In the genomic region with DNA sequence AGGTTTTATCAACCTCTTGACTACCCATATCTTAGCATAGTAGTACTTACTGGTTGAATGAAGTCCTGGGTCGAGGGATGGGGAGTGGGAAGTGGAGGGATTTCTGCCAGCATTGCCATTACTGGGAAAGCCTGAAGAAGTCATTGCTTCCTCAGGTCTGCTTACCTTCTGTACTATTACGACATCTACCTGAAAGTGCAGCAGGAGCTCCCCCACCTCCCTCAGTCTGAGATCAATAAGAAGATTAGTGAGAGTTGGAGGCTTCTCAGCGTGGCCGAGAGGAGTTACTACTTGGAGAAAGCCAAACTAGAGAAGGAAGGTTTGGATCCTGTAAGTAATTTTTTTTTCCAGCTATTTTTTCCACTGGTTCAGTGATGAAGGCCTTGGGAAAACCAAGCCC, we compare ENCODE assay signal across 36 cellular contexts.
"Had no signal": no experiment of that assay in that cellular context is flagged by ENCODE, and none has a peak within 500 bp of the region (broad histone marks: within the 10 kb centered on the region; RNA-seq: fewer than 3 reads in every experiment).

No MANE protein-coding gene starts in this region.

- H3K27me3 ChIP-seq: adrenal gland, body of pancreas, brain microvascular endothelial cell, breast epithelium had no signal

- H3K27me3 Mint-ChIP-seq: activated CD4-positive, alpha-beta memory T cell treated with anti-CD3 and anti-CD28 coated beads for 36 hours; activated CD4-positive, alpha-beta T cell treated with anti-CD3 and anti-CD28 coated beads for 36 hours; activated CD8-positive, alpha-beta T cell treated with anti-CD3 and anti-CD28 coated beads for 36 hours; activated naive CD8-positive, alpha-beta T cell treated with anti-CD3 and anti-CD28 coated beads for 36 hours; activated T-helper 17 cell treated with anti-CD3 and anti-CD28 coated beads, Interleukin-2, amount 50 U/mL, for 72 hours; T-cell; T-helper 17 cell had no signal

- H3K27ac Mint-ChIP-seq: activated CD4-positive, alpha-beta memory T cell treated with anti-CD3 and anti-CD28 coated beads for 36 hours; activated CD4-positive, alpha-beta T cell treated with anti-CD3 and anti-CD28 coated beads for 36 hours; activated CD8-positive, alpha-beta T cell treated with anti-CD3 and anti-CD28 coated beads for 36 hours; activated naive CD4-positive, alpha-beta T cell treated with anti-CD3 and anti-CD28 coated beads for 36 hours; activated naive CD4-positive, alpha-beta T cell treated with anti-CD3 and anti-CD28 coated beads, Interleukin-2, amount 50 U/mL, for 72 hours; activated naive CD8-positive, alpha-beta T cell treated with anti-CD3 and anti-CD28 coated beads for 36 hours; activated T-cell treated with anti-CD3 and anti-CD28 coated beads, Interleukin-2, amount 50 U/mL, for 72 hours; activated T-helper 1 cell treated with anti-CD3 and anti-CD28 coated beads, Interleukin-12 subunit alpha, Interleukin-12 subunit beta, Interleukin-2, Interleukin-4 antibody, amounts not matched to agents 30 ng/mL and 10 ng/mL and 1 ng/mL, durations not matched to agents 14 hours and 24 hours and 36 hours; activated T-helper 17 cell treated with anti-CD3 and anti-CD28 coated beads, Interleukin-2, amount 50 U/mL, for 72 hours; T-cell; T-helper 17 cell; T-helper 2 cell treated with Interferon-gamma antibody and Interleukin-4, amounts not matched to agents 5 μg/mL and 100 μg/mL, for 36 hours; WTC11 had no signal

- H3K27ac ChIP-seq: adrenal gland, body of pancreas, brain microvascular endothelial cell, breast epithelium, VCaP had no signal

- H3K4me3 Mint-ChIP-seq: activated CD4-positive, alpha-beta memory T cell treated with anti-CD3 and anti-CD28 coated beads for 36 hours; activated CD4-positive, alpha-beta T cell treated with anti-CD3 and anti-CD28 coated beads for 36 hours; activated CD8-positive, alpha-beta T cell treated with anti-CD3 and anti-CD28 coated beads for 36 hours; activated naive CD4-positive, alpha-beta T cell treated with anti-CD3 and anti-CD28 coated beads for 36 hours; activated naive CD8-positive, alpha-beta T cell treated with anti-CD3 and anti-CD28 coated beads for 36 hours; activated T-cell treated with anti-CD3 and anti-CD28 coated beads, Interleukin-2, amount 50 U/mL, for 72 hours; activated T-helper 1 cell treated with anti-CD3 and anti-CD28 coated beads, Interleukin-12 subunit alpha, Interleukin-12 subunit beta, Interleukin-2, Interleukin-4 antibody, amounts not matched to agents 30 ng/mL and 10 ng/mL and 1 ng/mL, durations not matched to agents 14 hours and 24 hours and 36 hours; activated T-helper 17 cell treated with anti-CD3 and anti-CD28 coated beads, Interleukin-2, amount 50 U/mL, for 72 hours; T-cell; T-helper 17 cell; T-helper 2 cell treated with Interferon-gamma antibody and Interleukin-4, amounts not matched to agents 5 μg/mL and 100 μg/mL, for 36 hours; WTC11 had no signal

- H3K36me3 ChIP-seq: breast epithelium had no signal

- ATAC-seq: activated CD4-positive, alpha-beta T cell treated with anti-CD3 and anti-CD28 coated beads for 36 hours; activated CD4-positive, CD25-positive, alpha-beta regulatory T cell treated with anti-CD3 and anti-CD28 coated beads, Interleukin-2, amount 50 U/mL, for 24 hours; activated CD8-positive, alpha-beta T cell treated with anti-CD3 and anti-CD28 coated beads for 36 hours; activated naive CD4-positive, alpha-beta T cell treated with anti-CD3 and anti-CD28 coated beads, Interleukin-2, amount 50 U/mL, for 72 hours; activated T-cell treated with anti-CD3 and anti-CD28 coated beads, Interleukin-2, amount 50 U/mL, for 72 hours; activated T-helper 17 cell treated with anti-CD3 and anti-CD28 coated beads, Interleukin-2, amount 50 U/mL, for 72 hours; body of pancreas; T-cell; T-helper 17 cell; WTC11 had no signal

- H3K9me3 Mint-ChIP-seq: activated CD4-positive, alpha-beta memory T cell treated with anti-CD3 and anti-CD28 coated beads for 36 hours; activated CD8-positive, alpha-beta T cell treated with anti-CD3 and anti-CD28 coated beads for 36 hours; activated naive CD4-positive, alpha-beta T cell treated with anti-CD3 and anti-CD28 coated beads for 36 hours; activated naive CD4-positive, alpha-beta T cell treated with anti-CD3 and anti-CD28 coated beads, Interleukin-2, amount 50 U/mL, for 72 hours; activated naive CD8-positive, alpha-beta T cell treated with anti-CD3 and anti-CD28 coated beads for 36 hours; activated T-cell treated with anti-CD3 and anti-CD28 coated beads, Interleukin-2, amount 50 U/mL, for 72 hours; activated T-helper 1 cell treated with anti-CD3 and anti-CD28 coated beads, Interleukin-12 subunit alpha, Interleukin-12 subunit beta, Interleukin-2, Interleukin-4 antibody, amounts not matched to agents 30 ng/mL and 10 ng/mL and 1 ng/mL, durations not matched to agents 14 hours and 24 hours and 36 hours; activated T-helper 17 cell treated with anti-CD3 and anti-CD28 coated beads, Interleukin-2, amount 50 U/mL, for 72 hours; T-cell; T-helper 2 cell treated with Interferon-gamma antibody and Interleukin-4, amounts not matched to agents 5 μg/mL and 100 μg/mL, for 36 hours; WTC11 had no signal

- DNase-seq: activated CD4-positive, alpha-beta memory T cell treated with anti-CD3 and anti-CD28 coated beads for 36 hours; activated CD4-positive, alpha-beta T cell treated with anti-CD3 and anti-CD28 coated beads for 1 hour; activated CD4-positive, alpha-beta T cell treated with anti-CD3 and anti-CD28 coated beads for 36 hours; activated CD4-positive, alpha-beta T cell treated with anti-CD3 and anti-CD28 coated beads for 48 hours; activated CD4-positive, alpha-beta T cell treated with anti-CD3 and anti-CD28 coated beads, Interleukin-2, amount 50 U/mL, for 1 hour; activated CD4-positive, alpha-beta T cell treated with anti-CD3 and anti-CD28 coated beads, Interleukin-2, amount 50 U/mL, for 4 hours; activated CD4-positive, CD25-positive, alpha-beta regulatory T cell; activated CD8-positive, alpha-beta memory T cell treated with anti-CD3 and anti-CD28 coated beads, Interleukin-2, amount 50 U/mL, for 4 hours; activated CD8-positive, alpha-beta T cell treated with anti-CD3 and anti-CD28 coated beads for 36 hours; activated effector memory CD4-positive, alpha-beta T cell treated with anti-CD3 and anti-CD28 coated beads, Interleukin-2, amount 50 U/mL, for 16 hours; activated gamma-delta T cell treated with Interleukin-2 at 50 U/mL for 16 hours; activated naive CD4-positive, alpha-beta T cell; activated naive CD4-positive, alpha-beta T cell treated with anti-CD3 and anti-CD28 coated beads for 36 hours; activated naive CD4-positive, alpha-beta T cell treated with anti-CD3 and anti-CD28 coated beads, Interleukin-2, amount 50 U/mL, for 16 hours; activated naive CD8-positive, alpha-beta T cell treated with anti-CD3 and anti-CD28 coated beads for 36 hours; activated T-cell treated with anti-CD3 and anti-CD28 coated beads for 4 hours; activated T-cell treated with anti-CD3 and anti-CD28 coated beads, Interleukin-2, amount 50 U/mL, for 1 hour; activated T-cell treated with anti-CD3 and anti-CD28 coated beads, Interleukin-2, amount 50 U/mL, for 72 hours; adrenal gland; amniotic stem cell; aorta; body of pancreas; brain microvascular endothelial cell; central memory CD4-positive, alpha-beta T cell; cerebellar nuclear complex; T-cell; T-helper 17 cell; T-helper 9 cell had no signal

- H3K4me3 ChIP-seq: adrenal gland, body of pancreas, breast epithelium had no signal

- H3K9me3 ChIP-seq: adrenal gland, body of pancreas, breast epithelium had no signal
